Comparison of ENCODE assay signal across 7 cellular contexts in the genomic region with DNA sequence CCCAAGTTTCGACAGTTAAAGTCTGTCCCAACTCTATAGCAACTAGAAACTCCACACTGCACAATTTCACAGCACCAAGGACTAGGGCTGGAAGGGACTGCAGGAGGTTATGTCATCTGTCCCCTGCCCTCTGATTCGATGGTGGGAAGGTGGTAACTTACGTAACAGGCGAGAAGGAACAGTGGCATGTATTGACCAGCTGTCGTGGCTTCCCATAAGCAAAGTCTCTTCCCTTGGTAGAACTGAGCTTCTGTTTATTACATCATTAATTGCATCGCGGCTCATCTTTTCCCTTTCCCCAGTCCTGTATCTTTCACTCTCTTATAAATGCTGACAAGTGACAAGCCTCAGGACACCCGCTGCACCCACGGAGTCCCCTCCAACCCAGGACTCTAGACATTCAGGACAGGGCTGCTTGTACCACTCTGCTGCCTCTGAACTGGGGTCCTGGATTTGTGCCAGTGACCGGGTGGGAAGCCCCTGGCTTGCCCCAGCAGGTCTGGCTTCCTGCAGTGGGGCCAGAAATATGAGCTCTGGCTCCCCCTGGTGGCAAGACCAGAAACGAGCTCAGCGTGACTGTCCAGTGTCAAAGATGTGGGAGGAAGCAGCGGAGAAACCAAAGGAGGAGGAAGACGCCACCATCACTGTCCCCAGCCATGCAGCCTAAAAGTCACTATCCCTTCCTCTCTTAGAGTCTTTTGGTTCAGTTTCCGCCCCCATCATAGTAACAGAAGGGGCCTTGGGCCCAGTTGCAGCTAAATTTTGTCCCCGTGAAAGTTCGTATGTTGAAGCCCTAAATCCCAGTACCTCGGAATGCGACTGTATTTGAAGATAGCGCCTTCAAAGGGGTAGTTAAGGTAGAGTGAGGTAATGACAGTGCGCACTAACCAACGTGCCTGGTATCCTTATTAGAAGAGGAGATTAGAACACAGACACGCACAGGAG.
A peak's percentile ranks its signal among the peaks of the same experiment; 100 is the strongest.
DNase-seq lines count a peak whose midpoint lies in the region; ATAC-seq and TF ChIP-seq lines count a peak whose summit lies in the region.

No MANE protein-coding gene starts in this region.

- TF ChIP-seq CTCF in GM10266 (IDR thresholded peaks at IDR 0.05; ENCODE audit: control insufficient read depth, insufficient read depth, low read depth, missing control alignments) (peak; percentile 89), ascending aorta (IDR thresholded peaks at IDR 0.05) (peak in 2 of 3 experiments; percentile 30 to 49)

- H3K27me3 Mint-ChIP-seq in T-cell, result peaks cover 43 to 49% of the 10 kb centered on the region in 2 donors

- POLR2A ChIA-PET in T-cell (lab: Charles Lee), result no interaction called here

- no peaks in the 10 kb centered on the region for H3K9me3 ChIP-seq in ascending aorta

- no peaks in the 10 kb centered on the region for H3K27me3 ChIP-seq in ascending aorta

- H3K27ac ChIP-seq in ascending aorta, result no peak overlapping the region

- no peak overlapping the region for H3K27ac Mint-ChIP-seq in T-cell

- H3K4me1 ChIP-seq in ascending aorta, result no peaks in the 10 kb centered on the region

- DNase-seq in GM10266 (ENCODE audit: extremely low spot score) (peak; percentile 50), HS-27A (ENCODE audit: low read depth) (peak; percentile 7), T-cell (peak in 31 of 34 experiments; percentile 5 to 55 (median 35)), ascending aorta (ENCODE audit: low spot score in 2 of 2) (no peak), iPS-NIHi11 (ENCODE audit: low spot score) (peak; percentile 71), DMS79 treated with DMSO at 0.1 percent for 48 hours (lab: John Stamatoyannopoulos, UW) (no peak)
- peak; percentile 21 to 52 (median 41) for DNase-seq in stimulated activated CD4-positive, alpha-beta T cell treated with anti-CD3 and anti-CD28 coated beads, Interleukin-1b, Interleukin-23, amount 100 ng/mL, for 24 hours (ENCODE audit: low read depth in 4 of 4, low spot score in 1 of 4)

- CTCF ChIA-PET in T-cell (lab: Charles Lee), result interaction anchor here in 1 of 2 donors (0.7 to 1.2 kb wide), 2 partner anchors 11 to 1849 kb away, joined by 3 to 5 read pairs; no protein-coding TSS in a partner anchor

- peak in 1 of 4 experiments; percentile 53 for ATAC-seq in T-cell (replicated peaks in 1 of 4)

- H3K9me3 Mint-ChIP-seq in T-cell, result no peaks in the 10 kb centered on the region

- H3K4me3 Mint-ChIP-seq in T-cell, result no peak overlapping the region

- intact Hi-C loops in ascending aorta (cut with DNase I), result no loop called here

- no peak overlapping the region for H3K4me3 ChIP-seq in ascending aorta

- peaks cover 2 to 9% (median 3%) of the 10 kb centered on the region in 3 donors for H3K4me1 Mint-ChIP-seq in T-cell

- no peaks in the 10 kb centered on the region for H3K36me3 ChIP-seq in ascending aorta

- H3K36me3 Mint-ChIP-seq in T-cell, result no peaks in the 10 kb centered on the region

Comparison
In these comparisons a context has a peak if more than half of its experiments do, and no peak if none do; other contexts are left out.
1. DNase-seq: peak in GM10266 (single experiment), HS-27A (single experiment), T-cell (31 of 34), iPS-NIHi11 (single experiment) and stimulated activated CD4-positive, alpha-beta T cell treated with anti-CD3 and anti-CD28 coated beads, Interleukin-1b, Interleukin-23, amount 100 ng/mL, for 24 hours (4 of 4); none in ascending aorta (0 of 2) and DMS79 treated with DMSO at 0.1 percent for 48 hours (single experiment).